8 cellular contexts compared by ENCODE assay signal in the genomic region with DNA sequence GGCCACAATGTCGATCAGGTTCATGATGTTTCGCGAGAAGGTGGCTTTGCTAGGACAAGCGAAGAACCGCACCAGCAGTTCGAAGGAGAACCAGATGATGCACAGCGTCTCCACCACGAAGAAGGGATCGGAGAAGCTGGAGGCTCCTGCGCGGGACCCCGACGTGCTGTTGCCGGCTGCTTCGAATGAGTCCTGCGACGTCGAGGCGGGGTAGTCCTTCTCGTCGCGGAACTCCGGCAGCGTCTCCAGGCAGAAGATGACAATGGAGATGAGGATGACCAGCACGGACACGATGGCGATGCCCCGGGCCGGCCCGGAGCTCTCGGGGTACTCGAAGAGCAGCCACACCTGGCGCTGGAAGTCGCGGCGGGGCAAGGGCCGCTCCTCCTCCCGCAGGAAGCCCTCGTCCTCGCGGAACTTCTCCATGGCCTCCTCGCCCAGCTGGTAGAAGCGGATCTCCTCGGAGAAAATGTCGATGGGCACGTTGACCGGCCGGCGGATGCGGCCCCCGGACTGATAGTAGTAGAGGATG. TPM values are rescaled to one million over a fixed set of nuclear protein-coding genes. Genes with fewer than 3 reads are reported as not detected.
DNase-seq lines count a peak whose midpoint lies in the region; ATAC-seq lines count a peak whose summit lies in the region.

No MANE protein-coding gene starts in this region.

- H3K36me3 Mint-ChIP-seq in activated T-cell treated with anti-CD3 and anti-CD28 coated beads, Interleukin-2, amount 50 U/mL, for 4 hours (ENCODE audit: insufficient read depth): peaks cover 3% of the 10 kb centered on the region

- no peak for DNase-seq in Jurkat, Clone E6-1 (ENCODE audit: low read depth, low spot score)
- DNase-seq in activated T-cell treated with anti-CD3 and anti-CD28 coated beads, Interleukin-2, amount 50 U/mL, for 4 hours: peak; percentile 13
- peak; percentile 27 for DNase-seq in stimulated activated CD4-positive, alpha-beta T cell treated with anti-CD3 and anti-CD28 coated beads, Interleukin-4, amount 100 ng/mL, for 24 hours
- DNase-seq in GDM1 (lab: John Stamatoyannopoulos, UW): no peak
- no peak for DNase-seq in sciatic nerve (ENCODE audit: low spot score)
- no peak for DNase-seq in NCI-H128 (lab: John Stamatoyannopoulos, UW; ENCODE audit: unreplicated experiment)

- H3K9me3 Mint-ChIP-seq in activated T-cell treated with anti-CD3 and anti-CD28 coated beads, Interleukin-2, amount 50 U/mL, for 4 hours: no peaks in the 10 kb centered on the region

- H3K4me1 Mint-ChIP-seq in activated T-cell treated with anti-CD3 and anti-CD28 coated beads, Interleukin-2, amount 50 U/mL, for 4 hours (ENCODE audit: low read depth): peaks cover 58% of the 10 kb centered on the region

- no peaks in the 10 kb centered on the region for H3K27me3 Mint-ChIP-seq in activated T-cell treated with anti-CD3 and anti-CD28 coated beads, Interleukin-2, amount 50 U/mL, for 4 hours (ENCODE audit: low read depth)

- peak overlapping the region; percentile 95 for H3K4me3 Mint-ChIP-seq in activated T-cell treated with anti-CD3 and anti-CD28 coated beads, Interleukin-2, amount 50 U/mL, for 4 hours

- intact Hi-C loops in sciatic nerve (cut with DNase I): no loop called here

- ATAC-seq in activated T-cell treated with anti-CD3 and anti-CD28 coated beads, Interleukin-2, amount 50 U/mL, for 4 hours: peak in 1 of 2 donors; percentile 1
- ATAC-seq in sciatic nerve (no peak), GM21360 (IDR thresholded peaks at IDR 0.05; ENCODE audit: unreplicated experiment) (no peak)

- peak overlapping the region; percentile 54 for H3K4me3 ChIP-seq in Jurkat, Clone E6-1 (ENCODE audit: low read length)
- peak overlapping the region; percentile 47 for H3K4me3 ChIP-seq in iPS-11a (ENCODE audit: low read depth, low read length)

RNA-seq across cellular contexts. Expression of gene KCNA3, which starts 0.9 kb away (rescaled TPM):
- 9.2 TPM for polyA plus RNA-seq in Jurkat, Clone E6-1 (2012; ENCODE audit: insufficient read depth, insufficient read length)
- 10 to 100 TPM; 23.8 to 32.3 (median 27.4) TPM for total RNA-seq in activated T-cell treated with anti-CD3 and anti-CD28 coated beads, Interleukin-2, amount 50 U/mL, for 4 hours
- 0.85 TPM for total RNA-seq in sciatic nerve

Comparison
In these comparisons a context has a peak if more than half of its experiments do, and no peak if none do; other contexts are left out.
1. DNase-seq: peak in activated T-cell treated with anti-CD3 and anti-CD28 coated beads, Interleukin-2, amount 50 U/mL, for 4 hours (single experiment) and stimulated activated CD4-positive, alpha-beta T cell treated with anti-CD3 and anti-CD28 coated beads, Interleukin-4, amount 100 ng/mL, for 24 hours (single experiment); none in Jurkat, Clone E6-1 (single experiment), GDM1 (single experiment), sciatic nerve (single experiment) and NCI-H128 (single experiment).
2. RNA of gene KCNA3, which starts 0.9 kb away (total RNA-seq): 23.8 to 32.3 TPM in activated T-cell treated with anti-CD3 and anti-CD28 coated beads, Interleukin-2, amount 50 U/mL, for 4 hours; 0.85 TPM in sciatic nerve (single experiment); every median in the first group is over 10 times any median in the second.